ENCODE assay signal across 18 cellular contexts in the genomic region with DNA sequence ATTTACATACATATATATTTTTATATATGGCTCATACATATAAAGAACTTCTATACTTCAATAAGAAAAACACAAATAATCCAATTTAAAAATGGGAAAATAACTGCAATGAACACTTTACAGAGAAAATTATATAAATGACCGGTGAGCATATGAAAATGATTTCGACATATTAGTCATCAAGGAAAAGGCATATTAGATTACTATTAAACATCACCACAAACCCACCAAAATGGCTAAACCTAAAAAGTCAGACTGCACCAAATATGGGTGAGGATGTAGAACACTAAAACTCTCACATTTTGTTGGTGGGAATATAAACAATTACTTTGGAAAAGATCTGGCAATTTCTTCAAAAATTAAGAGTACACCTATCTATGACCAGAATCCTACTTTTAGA.
A peak's percentile ranks its signal among the peaks of the same experiment; 100 is the strongest.
DNase-seq lines count a peak whose midpoint lies in the region; ATAC-seq and TF ChIP-seq lines count a peak whose summit lies in the region.
"Had no signal": no experiment of that assay in that cellular context is flagged by ENCODE, and none has a peak within 500 bp of the region (broad histone marks: within the 10 kb centered on the region; RNA-seq: fewer than 3 reads in every experiment).

No MANE protein-coding gene starts in this region.

- intact Hi-C loops in IMR-90 (cut with micrococcal nuclease) (no loop called here), ovary (cut with DNase I) (no loop called here)

- H3K4me3 ChIP-seq in IMR-90 (ENCODE audit: insufficient read depth, low read depth, low read length) (no peak overlapping the region), skeletal muscle satellite cell (ENCODE audit: low read length) (no peak overlapping the region), ovary (no peak overlapping the region)
- H3K4me3 ChIP-seq: BLaER1, GM12878, GM23248, HAP-1 had no signal

- H3K9me3 ChIP-seq in IMR-90 (ENCODE audit: control insufficient read depth, insufficient read depth, low read length): no peaks in the 10 kb centered on the region
- H3K9me3 ChIP-seq in skeletal muscle satellite cell (replicated peaks; ENCODE audit: low read length): no peaks in the 10 kb centered on the region
- no peaks in the 10 kb centered on the region for H3K9me3 ChIP-seq in ovary
- H3K9me3 ChIP-seq: BLaER1, HAP-1 had no signal

- H4K5ac ChIP-seq in IMR-90 (ENCODE audit: low read depth, low read length): no peak overlapping the region

- TF ChIP-seq RAD21 in IMR-90 (IDR thresholded peaks at IDR 0.05; ENCODE audit: low read length): no peak

- no peak overlapping the region for H2AK9ac ChIP-seq in IMR-90 (replicated peaks; ENCODE audit: low read depth, low read length, poor library complexity)

- POLR2A ChIA-PET in IMR-90 (lab: Charles Lee; ENCODE audit: unreplicated experiment): no interaction called here

- dilution Hi-C loops in IMR-90 (cut with HindIII; ENCODE audit: low sequenced_read_pairs, unreplicated experiment): no loop called here

- H3K36me3 ChIP-seq in IMR-90 (ENCODE audit: control insufficient read depth, insufficient read depth, low read length): no peaks in the 10 kb centered on the region
- H3K36me3 ChIP-seq in skeletal muscle satellite cell (ENCODE audit: insufficient read depth, low read length): no peaks in the 10 kb centered on the region
- H3K36me3 ChIP-seq in ovary: no peaks in the 10 kb centered on the region
- H3K36me3 ChIP-seq: BLaER1, HAP-1 had no signal

- TF ChIP-seq EP300 in ovary (IDR thresholded peaks at IDR 0.05): no peak

- TF ChIP-seq CTCF in IMR-90 (conservative IDR thresholded peaks at IDR 0.05; ENCODE audit: low read depth, low read length): no peak
- no peak for TF ChIP-seq CTCF in ovary (IDR thresholded peaks at IDR 0.05)

- no peaks in the 10 kb centered on the region for H3K79me1 ChIP-seq in IMR-90 (ENCODE audit: low read depth in 1 of 2, low read length in 2 of 2)

- H3K9me1 ChIP-seq in IMR-90 (ENCODE audit: insufficient read depth, low read length): no peaks in the 10 kb centered on the region

- no peak overlapping the region for H2AFZ ChIP-seq in IMR-90 (replicated peaks; ENCODE audit: low read length, poor library complexity)
- H2AFZ ChIP-seq: GM23248 had no signal

- CTCF ChIA-PET in IMR-90 (lab: Yijun Ruan, JAX): no interaction called here

- in situ Hi-C loops in IMR-90 (cut with MboI; ENCODE audit: low sequenced_read_pairs): no loop called here

- H3K4me2 ChIP-seq in IMR-90 (ENCODE audit: low read depth, low read length) (no peak overlapping the region), skeletal muscle satellite cell (ENCODE audit: low read length) (peak overlapping the region; percentile 3)
- H3K4me2 ChIP-seq: BLaER1 had no signal

- BruUV-seq in IMR-90 (replicated peaks; lab: Mats Ljungman, UMichigan): no TSS peak

- DNase-seq in HCEC 1CT (peak; percentile 23), IMR-90 (peak; percentile 4), fibroblast of peridontal ligament (ENCODE audit: extremely low read depth) (peak; percentile 49), DMS53 treated with DMSO at 0.1 percent for 48 hours (lab: John Stamatoyannopoulos, UW; ENCODE audit: unreplicated experiment) (no peak), ovary (no peak)
- DNase-seq: 8988T; CD4-positive, alpha-beta memory T cell; DMS153; DND-41; EL; GM23248; HFFc6 had no signal

- no peaks in the 10 kb centered on the region for H4K20me1 ChIP-seq in IMR-90 (ENCODE audit: insufficient read depth, low read length)
- H4K20me1 ChIP-seq: BLaER1 had no signal

- no peak overlapping the region for H2BK20ac ChIP-seq in IMR-90 (ENCODE audit: low read depth, low read length)

- H2BK120ac ChIP-seq in IMR-90 (ENCODE audit: low read depth, low read length): no peak overlapping the region

- no peak overlapping the region for H3K56ac ChIP-seq in IMR-90 (ENCODE audit: extremely low read depth, insufficient read depth, low read length)

- H2AK5ac ChIP-seq in IMR-90 (ENCODE audit: low read depth, low read length): no peak overlapping the region

- no peak overlapping the region for H4K8ac ChIP-seq in IMR-90 (ENCODE audit: low read depth in 2 of 2, low read length in 2 of 2)

- H3K27me3 ChIP-seq in IMR-90 (ENCODE audit: control insufficient read depth, insufficient read depth, low read length) (no peaks in the 10 kb centered on the region), skeletal muscle satellite cell (ENCODE audit: control insufficient read depth, insufficient read depth, low read length) (no peaks in the 10 kb centered on the region), ovary (no peaks in the 10 kb centered on the region)
- H3K27me3 ChIP-seq: BLaER1 had no signal

- H3K4ac ChIP-seq in IMR-90 (ENCODE audit: low read depth, low read length): no peak overlapping the region

- no peak overlapping the region for H2BK15ac ChIP-seq in IMR-90 (ENCODE audit: low read depth, low read length)

- H3K4me1 ChIP-seq in IMR-90 (ENCODE audit: control insufficient read depth, insufficient read depth, low read length) (no peaks in the 10 kb centered on the region), skeletal muscle satellite cell (ENCODE audit: control insufficient read depth, insufficient read depth, low read length) (peaks cover 10% of the 10 kb centered on the region), ovary (ENCODE audit: insufficient read depth) (no peaks in the 10 kb centered on the region)
- H3K4me1 ChIP-seq: HAP-1 had no signal

- no peak overlapping the region for H4K91ac ChIP-seq in IMR-90 (ENCODE audit: insufficient read depth, low read depth, low read length)

- no peak overlapping the region for H2BK5ac ChIP-seq in IMR-90 (ENCODE audit: low read depth, low read length, poor library complexity, severe bottlenecking)

- H3K9ac ChIP-seq in IMR-90 (ENCODE audit: low read depth, low read length) (no peak overlapping the region), skeletal muscle satellite cell (ENCODE audit: low read depth, low read length) (no peak overlapping the region)
- H3K9ac ChIP-seq: BLaER1, GM23248 had no signal

- no CpG with 5 or more reads among the region's 2 CpGs for WGBS in IMR-90 (ENCODE audit: extremely low coverage in 2 of 2, insufficient read length in 1 of 2), 2 experiments
- 96 to 98% (median 97%) methylated on average over 2 of the region's 2 CpGs for WGBS in ovary, 3 donors

- H3K18ac ChIP-seq in IMR-90 (ENCODE audit: low read depth, low read length): no peak overlapping the region

- no peak overlapping the region for H3K27ac ChIP-seq in IMR-90 (ENCODE audit: insufficient read depth, low read length)
- no peak overlapping the region for H3K27ac ChIP-seq in ovary
- H3K27ac ChIP-seq: BLaER1, GM23248 had no signal

- TF ChIP-seq POLR2A in IMR-90 (IDR thresholded peaks at IDR 0.05; ENCODE audit: low read depth, low read length): no peak
- no peak for TF ChIP-seq POLR2A in ovary (IDR thresholded peaks at IDR 0.05)

- no peak overlapping the region for H3K14ac ChIP-seq in IMR-90 (replicated peaks; ENCODE audit: low read depth, low read length)

- H3K23ac ChIP-seq in IMR-90 (ENCODE audit: low read depth, low read length): no peak overlapping the region

- ATAC-seq in IMR-90 (ENCODE audit: low read depth): no peak
- no peak for ATAC-seq in GM21619 (IDR thresholded peaks at IDR 0.05; ENCODE audit: unreplicated experiment)
- ATAC-seq: GM12878, HepG2 had no signal

TF ChIP-seq in IMR-90, 13 proteins besides CTCF, POLR2A, EP300 and RAD21:
- TF ChIP-seq, protein P1, sequence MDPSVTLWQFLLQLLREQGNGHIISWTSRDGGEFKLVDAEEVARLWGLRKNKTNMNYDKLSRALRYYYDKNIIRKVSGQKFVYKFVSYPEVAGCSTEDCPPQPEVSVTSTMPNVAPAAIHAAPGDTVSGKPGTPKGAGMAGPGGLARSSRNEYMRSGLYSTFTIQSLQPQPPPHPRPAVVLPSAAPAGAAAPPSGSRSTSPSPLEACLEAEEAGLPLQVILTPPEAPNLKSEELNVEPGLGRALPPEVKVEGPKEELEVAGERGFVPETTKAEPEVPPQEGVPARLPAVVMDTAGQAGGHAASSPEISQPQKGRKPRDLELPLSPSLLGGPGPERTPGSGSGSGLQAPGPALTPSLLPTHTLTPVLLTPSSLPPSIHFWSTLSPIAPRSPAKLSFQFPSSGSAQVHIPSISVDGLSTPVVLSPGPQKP (IDR thresholded peaks at IDR 0.05; ENCODE audit: borderline replicate concordance, low read depth, low read length): no peak
- TF ChIP-seq CEBPB (IDR thresholded peaks at IDR 0.05; ENCODE audit: low read depth, low read length): peak; percentile 57
- TF ChIP-seq NFE2L2 (IDR thresholded peaks at IDR 0.05; ENCODE audit: low read depth, low read length): no peak
- TF ChIP-seq BHLHE40 (IDR thresholded peaks at IDR 0.05; ENCODE audit: low read depth, low read length): no peak
- no peak for TF ChIP-seq MXI1 (IDR thresholded peaks at IDR 0.05; ENCODE audit: borderline replicate concordance, low read depth, low read length)
- TF ChIP-seq CHD1 (IDR thresholded peaks at IDR 0.05; ENCODE audit: low read depth, low read length): no peak
- no peak for TF ChIP-seq FOS (IDR thresholded peaks at IDR 0.05; ENCODE audit: low read depth, low read length)

Comparison
In these comparisons a context has a peak if more than half of its experiments do, and no peak if none do; other contexts are left out.
1. DNase-seq: peak in HCEC 1CT (single experiment), IMR-90 (single experiment) and fibroblast of peridontal ligament (single experiment); none in DMS53 treated with DMSO at 0.1 percent for 48 hours (single experiment) and ovary (0 of 5).